Comparison of ENCODE assay signal across 8 cellular contexts in the genomic region with DNA sequence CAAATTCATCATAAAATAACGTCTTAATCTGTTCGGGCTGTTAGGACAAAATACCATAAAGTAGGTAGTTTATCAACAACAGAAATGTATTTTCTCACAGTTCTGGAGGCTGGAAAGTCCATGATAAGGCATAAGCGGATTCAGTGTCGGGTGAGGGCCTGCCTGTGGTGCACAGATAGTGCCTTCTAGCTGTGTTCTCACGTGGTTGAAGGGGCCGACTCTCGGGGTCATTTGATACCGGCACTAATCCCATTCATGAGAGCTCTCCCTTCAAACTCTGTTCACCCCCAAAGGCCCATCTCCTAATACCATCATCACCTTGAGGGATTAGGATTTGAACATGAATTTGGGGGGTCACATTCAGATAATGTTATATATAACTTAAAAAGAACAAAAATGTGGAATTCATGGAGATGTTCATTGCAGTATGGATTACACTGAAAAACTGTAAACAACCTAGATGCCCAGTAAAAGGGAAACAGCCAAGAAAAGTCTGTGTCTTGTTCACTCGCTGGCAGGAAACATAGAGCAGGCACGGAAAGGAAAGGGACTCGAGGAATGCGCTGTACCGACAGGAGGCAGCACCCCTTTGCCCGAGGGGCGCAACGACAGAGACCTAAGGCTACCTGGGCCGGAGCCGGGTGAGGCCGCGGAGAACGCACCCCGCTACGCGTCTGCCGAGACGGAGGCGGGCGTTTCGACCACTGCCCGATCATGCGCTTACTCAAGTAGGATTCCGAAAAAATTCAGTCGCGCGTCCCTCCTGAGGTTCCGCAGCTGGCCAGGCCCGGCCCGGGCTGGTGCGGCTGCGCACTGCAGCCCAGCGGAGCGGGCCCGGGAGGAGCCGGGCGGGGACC. TPM values are rescaled to one million over a fixed set of nuclear protein-coding genes. Genes with fewer than 3 reads are reported as not detected.
A peak's percentile ranks its signal among the peaks of the same experiment; 100 is the strongest.
DNase-seq lines count a peak whose midpoint lies in the region; ATAC-seq and TF ChIP-seq lines count a peak whose summit lies in the region.

No MANE protein-coding gene starts in this region.

- H3K9me3 Mint-ChIP-seq in HFFc6, result no peaks in the 10 kb centered on the region

- H3K36me3 ChIP-seq in uterus, result no peaks in the 10 kb centered on the region

- no peaks in the 10 kb centered on the region for H3K27me3 Mint-ChIP-seq in HFFc6 (ENCODE audit: insufficient read depth)

- peak overlapping the region; percentile 67 for H3K27ac Mint-ChIP-seq in HFFc6

- peak; percentile 58 for DNase-seq in HFFc6
- peak; percentile 79 for DNase-seq in MV-4-11 (lab: John Stamatoyannopoulos, UW)
- peak; percentile 52 for DNase-seq in T follicular helper cell (ENCODE audit: low read depth)
- peak; percentile 76 for DNase-seq in amniotic stem cell (lab: John Stamatoyannopoulos, UW)
- peak; percentile 88 for DNase-seq in left ventricle myocardium superior
- peak; percentile 83 for DNase-seq in putamen (ENCODE audit: low spot score)
- peak; percentile 67 to 70 for DNase-seq in uterus

- ATAC-seq in left ventricle myocardium superior, result peak; percentile 89

- H3K4me3 ChIP-seq in uterus, result peak overlapping the region; percentile 34 to 79

- H3K4me1 ChIP-seq in uterus, result peaks cover 0 to 5% of the 10 kb centered on the region in 2 donors

- peak overlapping the region; percentile 84 for H3K4me3 Mint-ChIP-seq in HFFc6

- peaks cover 6% of the 10 kb centered on the region for H3K36me3 Mint-ChIP-seq in HFFc6 (ENCODE audit: low read depth)

- H3K4me1 Mint-ChIP-seq in HFFc6 (ENCODE audit: low read depth), result peaks cover 17% of the 10 kb centered on the region

- intact Hi-C loops in left ventricle myocardium superior (cut with micrococcal nuclease), result no loop called here
- intact Hi-C loops in uterus (cut with DNase I; ENCODE audit: low total_unique reads), result no loop called here

- no peaks in the 10 kb centered on the region for H3K9me3 ChIP-seq in uterus

- TF ChIP-seq CTCF in GM12874 (IDR thresholded peaks at IDR 0.05; ENCODE audit: insufficient read depth, low read depth, low read length), result peak; percentile 75
- peak; percentile 83 for TF ChIP-seq CTCF in HFFc6 (IDR thresholded peaks at IDR 0.05)
- TF ChIP-seq CTCF in uterus (IDR thresholded peaks at IDR 0.05), result peak; percentile 71 to 91 (median 81)

- H3K27ac ChIP-seq in uterus, result peak overlapping the region; percentile 89 to 93

- TF ChIP-seq POLR2A in uterus (IDR thresholded peaks at IDR 0.05), result peak in 1 of 2 donors; percentile 54

- no peaks in the 10 kb centered on the region for H3K27me3 ChIP-seq in uterus

RNA-seq across cellular contexts. Expression of gene MAN2A2, which starts 1.1 kb away (rescaled TPM):
- total RNA-seq in HFFc6 (2021; fragmentation: NEBNext Ultra II Directional; extraction: Animal tissue kit (Norgen Biotek cat#: 25700)), result 10 to 100 TPM; 15.8 to 26.9 (median 23.4) TPM
- total RNA-seq in left ventricle myocardium superior, result 146 TPM
- total RNA-seq in uterus, result 10 to 100 TPM; 15.9 to 92.0 (median 19.8) TPM

RNA-seq across cellular contexts. Expression of gene FES, which starts 17.7 kb away (rescaled TPM):
- total RNA-seq in HFFc6 (2021; fragmentation: NEBNext Ultra II Directional; extraction: Animal tissue kit (Norgen Biotek cat#: 25700)), result 1 to 10 TPM in 4 of 6 experiments, under 1 TPM in 2; 0.41 to 1.4 (median 1.1) TPM
- total RNA-seq in left ventricle myocardium superior (15.4 TPM), uterus (100 to 1,000 TPM in 1 of 4 donors, 10 to 100 TPM in 2, 1 to 10 TPM in 1; 4.4 to 968 (median 60.1) TPM)

RNA-seq across cellular contexts. Expression of gene HDDC3, which starts 30.3 kb away (rescaled TPM):
- 10 to 100 TPM; 11.2 to 15.7 (median 13.5) TPM for total RNA-seq in HFFc6 (2021; fragmentation: NEBNext Ultra II Directional; extraction: Animal tissue kit (Norgen Biotek cat#: 25700))
- 15.0 TPM for total RNA-seq in left ventricle myocardium superior
- 10 to 100 TPM in 2 of 4 donors, 1 to 10 TPM in 1, under 1 TPM in 1; 0.59 to 14.0 (median 7.2) TPM for total RNA-seq in uterus

RNA-seq across cellular contexts. Expression of gene UNC45A, which starts 33.1 kb away (rescaled TPM):
- 10 to 100 TPM; 65.3 to 77.5 (median 72.1) TPM for total RNA-seq in HFFc6 (2021; fragmentation: NEBNext Ultra II Directional; extraction: Animal tissue kit (Norgen Biotek cat#: 25700))
- total RNA-seq in left ventricle myocardium superior (24.4 TPM), uterus (10 to 100 TPM; 42.8 to 89.5 (median 65.4) TPM)

RNA-seq across cellular contexts. Expression of gene FURIN, which starts 33.6 kb away (rescaled TPM):
- 10 to 100 TPM; 68.9 to 79.4 (median 74.6) TPM for total RNA-seq in HFFc6 (2021; fragmentation: NEBNext Ultra II Directional; extraction: Animal tissue kit (Norgen Biotek cat#: 25700))
- total RNA-seq in left ventricle myocardium superior, result 49.9 TPM
- 10 to 100 TPM; 20.5 to 54.8 (median 30.5) TPM for total RNA-seq in uterus

Comparison
In these comparisons a context has a peak if more than half of its experiments do, and no peak if none do; other contexts are left out.
1. Peak in every context shown above with its lines: DNase-seq, ATAC-seq, H3K4me3 ChIP-seq and H3K27ac ChIP-seq.